1 cellular context compared by ENCODE assay signal in genomic region chr2:169363570-169364150, GRCh38.
TF ChIP-seq lines count a peak whose summit lies in the region.

No MANE protein-coding gene starts in this region.

TF ChIP-seq in HEK293, 187 proteins besides CTCF, POLR2A, EP300 and RAD21 (continued from another document):
- no peak for TF ChIP-seq HIC1 (tag by site-specific recombination; IDR thresholded peaks at IDR 0.05)
- no peak for TF ChIP-seq ZNF221 (tag by site-specific recombination; IDR thresholded peaks at IDR 0.05; ENCODE audit: borderline replicate concordance)
- TF ChIP-seq ZNF548 (tag by site-specific recombination; IDR thresholded peaks at IDR 0.05) = no peak
- TF ChIP-seq ZNF513 (tag by site-specific recombination; IDR thresholded peaks at IDR 0.05) = no peak
- TF ChIP-seq ZNF248 (tag by site-specific recombination; IDR thresholded peaks at IDR 0.05) = no peak
- TF ChIP-seq ZNF707 (tag by site-specific recombination; IDR thresholded peaks at IDR 0.05) = no peak
- no peak for TF ChIP-seq ZNF510 (tag by site-specific recombination; IDR thresholded peaks at IDR 0.05; ENCODE audit: insufficient replicate concordance)
- TF ChIP-seq ZNF114 (tag by site-specific recombination; IDR thresholded peaks at IDR 0.05) = no peak
- TF ChIP-seq BCL6B (tag by site-specific recombination; IDR thresholded peaks at IDR 0.05) = no peak
- TF ChIP-seq ZNF239 (tag by site-specific recombination; IDR thresholded peaks at IDR 0.05) = no peak
- no peak for TF ChIP-seq PBX3 (CRISPR knock-in tag; IDR thresholded peaks at IDR 0.05)
- TF ChIP-seq ZNF664 (tag by site-specific recombination; IDR thresholded peaks at IDR 0.05) = no peak
- TF ChIP-seq ZNF16 (tag by site-specific recombination; IDR thresholded peaks at IDR 0.05; ENCODE audit: low read depth) = no peak
- TF ChIP-seq HOXD13 (CRISPR knock-in tag; IDR thresholded peaks at IDR 0.05; ENCODE audit: borderline replicate concordance) = no peak
- no peak for TF ChIP-seq TSHZ1 (tag by site-specific recombination; IDR thresholded peaks at IDR 0.05; ENCODE audit: borderline replicate concordance)
- no peak for TF ChIP-seq MZF1 (tag by site-specific recombination; IDR thresholded peaks at IDR 0.05; ENCODE audit: borderline replicate concordance)
- no peak for TF ChIP-seq ZNF391 (tag by site-specific recombination; IDR thresholded peaks at IDR 0.05; ENCODE audit: borderline replicate concordance, low read depth)
- TF ChIP-seq ZNF302 (tag by site-specific recombination; IDR thresholded peaks at IDR 0.05; ENCODE audit: low read depth) = no peak
- TF ChIP-seq ELK4 (IDR thresholded peaks at IDR 0.05; ENCODE audit: borderline replicate concordance, low read depth, low read length) = no peak
